13 cellular contexts compared by ENCODE assay signal in genomic region chr5:179974281-179974945, GRCh38.
A peak's percentile ranks its signal among the peaks of the same experiment; 100 is the strongest.
DNase-seq lines count a peak whose midpoint lies in the region; ATAC-seq and TF ChIP-seq lines count a peak whose summit lies in the region.
"Had no signal": no experiment of that assay in that cellular context is flagged by ENCODE, and none has a peak within 500 bp of the region (broad histone marks: within the 10 kb centered on the region; RNA-seq: fewer than 3 reads in every experiment).

No MANE protein-coding gene starts in this region.

- H3K27ac Mint-ChIP-seq in T-cell (no peak overlapping the region), natural killer cell (no peak overlapping the region)
- H3K27ac Mint-ChIP-seq in activated naive CD8-positive, alpha-beta T cell treated with anti-CD3 and anti-CD28 coated beads, Interleukin-2, amount 50 U/mL, for 24 hours: no peak overlapping the region
- H3K27ac Mint-ChIP-seq: activated naive CD8-positive, alpha-beta T cell treated with anti-CD3 and anti-CD28 coated beads, Interleukin-2, amount 10 ng/mL, durations not matched to agents 7 days and 5 days had no signal

- peaks cover 12 to 95% (median 60%) of the 10 kb centered on the region in 11 experiments; a peak in 18 of 22 replicates for H4K20me1 ChIP-seq in BLaER1 treated with 17β-estradiol and CSF1 and Interleukin-3, amounts not matched to agents 10 nM and 100 nM

- DNase-seq in NCI-H1105 (lab: John Stamatoyannopoulos, UW): peak; percentile 61
- DNase-seq in NCI-H82 treated with DMSO at 0.1 percent for 48 hours (lab: John Stamatoyannopoulos, UW; ENCODE audit: unreplicated experiment): peak; percentile 80
- DNase-seq in T-cell: no peak
- no peak for DNase-seq in natural killer cell
- DNase-seq in activated naive CD8-positive, alpha-beta T cell treated with anti-CD3 and anti-CD28 coated beads, Interleukin-2, amount 50 U/mL, for 24 hours: no peak
- DNase-seq: activated CD4-positive, CD25-positive, alpha-beta regulatory T cell; activated CD8-positive, alpha-beta memory T cell treated with anti-CD3 and anti-CD28 coated beads, Interleukin-2, amount 50 U/mL, for 48 hours had no signal

- H3K4me3 Mint-ChIP-seq in T-cell (no peak overlapping the region), natural killer cell (no peak overlapping the region)
- no peak overlapping the region for H3K4me3 Mint-ChIP-seq in activated naive CD8-positive, alpha-beta T cell treated with anti-CD3 and anti-CD28 coated beads, Interleukin-2, amount 50 U/mL, for 24 hours
- H3K4me3 Mint-ChIP-seq: activated naive CD8-positive, alpha-beta T cell treated with anti-CD3 and anti-CD28 coated beads, Interleukin-2, amount 10 ng/mL, durations not matched to agents 7 days and 5 days; central memory CD8-positive, alpha-beta T cell had no signal

- peaks cover 82 to 98% (median 88%) of the 10 kb centered on the region in 11 experiments for H3K36me3 ChIP-seq in BLaER1 treated with 17β-estradiol and CSF1 and Interleukin-3, amounts not matched to agents 10 nM and 100 nM

- H3K36me3 Mint-ChIP-seq in T-cell (peaks cover 25% of the 10 kb centered on the region), natural killer cell (peaks cover 6% of the 10 kb centered on the region)
- H3K36me3 Mint-ChIP-seq in activated naive CD8-positive, alpha-beta T cell treated with anti-CD3 and anti-CD28 coated beads, Interleukin-2, amount 50 U/mL, for 24 hours (ENCODE audit: low read depth): peaks cover 3% of the 10 kb centered on the region
- H3K36me3 Mint-ChIP-seq: activated naive CD8-positive, alpha-beta T cell treated with anti-CD3 and anti-CD28 coated beads, Interleukin-2, amount 10 ng/mL, durations not matched to agents 7 days and 5 days had no signal

- H3K9me3 Mint-ChIP-seq in T-cell (no peaks in the 10 kb centered on the region), natural killer cell (no peaks in the 10 kb centered on the region)
- no peaks in the 10 kb centered on the region for H3K9me3 Mint-ChIP-seq in activated naive CD8-positive, alpha-beta T cell treated with anti-CD3 and anti-CD28 coated beads, Interleukin-2, amount 50 U/mL, for 24 hours
- H3K9me3 Mint-ChIP-seq: activated naive CD8-positive, alpha-beta T cell treated with anti-CD3 and anti-CD28 coated beads, Interleukin-2, amount 10 ng/mL, durations not matched to agents 7 days and 5 days; central memory CD8-positive, alpha-beta T cell had no signal

- POLR2A ChIA-PET in T-cell (lab: Charles Lee): no interaction called here

- H3K4me2 ChIP-seq in BLaER1 treated with 17β-estradiol and CSF1 and Interleukin-3, amounts not matched to agents 10 nM and 100 nM: peak overlapping the region in 8 of 11 experiments; percentile 4 to 86 (median 60); a peak in 14 of 22 replicates

- peaks cover 17 to 75% (median 53%) of the 10 kb centered on the region in 10 experiments for H3K4me1 ChIP-seq in BLaER1 treated with 17β-estradiol and CSF1 and Interleukin-3, amounts not matched to agents 10 nM and 100 nM

- no peaks in the 10 kb centered on the region for H3K27me3 ChIP-seq in BLaER1 treated with 17β-estradiol and CSF1 and Interleukin-3, amounts not matched to agents 10 nM and 100 nM

- H3K4me1 Mint-ChIP-seq in T-cell (peaks cover 11 to 13% (median 12%) of the 10 kb centered on the region in 3 donors), natural killer cell (peaks cover 14 to 29% of the 10 kb centered on the region in 2 donors)
- H3K4me1 Mint-ChIP-seq in activated naive CD8-positive, alpha-beta T cell treated with anti-CD3 and anti-CD28 coated beads, Interleukin-2, amount 50 U/mL, for 24 hours: peaks cover 13% of the 10 kb centered on the region

- H3K9me3 ChIP-seq in BLaER1 treated with 17β-estradiol and CSF1 and Interleukin-3, amounts not matched to agents 10 nM and 100 nM (replicated peaks in 1 of 11): peaks cover 0 to 8% (median 0%) of the 10 kb centered on the region in 11 experiments; a peak in 1 of 22 replicates

- intact Hi-C loops in natural killer cell (cut with micrococcal nuclease): no loop called here

- peak overlapping the region in 4 of 11 experiments; percentile 8 to 75 (median 26); a peak in 3 of 22 replicates for H3K9ac ChIP-seq in BLaER1 treated with 17β-estradiol and CSF1 and Interleukin-3, amounts not matched to agents 10 nM and 100 nM

- H3K4me3 ChIP-seq in BLaER1 treated with 17β-estradiol and CSF1 and Interleukin-3, amounts not matched to agents 10 nM and 100 nM: no peak overlapping the region

- H3K27ac ChIP-seq in BLaER1 treated with 17β-estradiol and CSF1 and Interleukin-3, amounts not matched to agents 10 nM and 100 nM: peak overlapping the region in 6 of 11 experiments; percentile 5 to 96 (median 52); a peak in 5 of 22 replicates
- H3K27ac ChIP-seq: epithelial cell of prostate had no signal

- ATAC-seq in esophagus mucosa (peak; percentile 6), T-cell (replicated peaks in 1 of 4) (no peak), natural killer cell (no peak), GM21723 (IDR thresholded peaks at IDR 0.05; ENCODE audit: unreplicated experiment) (no peak)
- no peak for ATAC-seq in activated naive CD8-positive, alpha-beta T cell treated with anti-CD3 and anti-CD28 coated beads, Interleukin-2, amount 50 U/mL, for 24 hours

- TF ChIP-seq CTCF in natural killer cell (IDR thresholded peaks at IDR 0.05): no peak

- CTCF ChIA-PET in T-cell (lab: Charles Lee): interaction anchor here in 1 of 2 donors (0.6 kb wide), 1 partner anchor 579 kb away, joined by 3 read pairs; no protein-coding TSS in a partner anchor

- H3K27me3 Mint-ChIP-seq in T-cell (no peaks in the 10 kb centered on the region), natural killer cell (ENCODE audit: low read depth in 2 of 2) (no peaks in the 10 kb centered on the region)
- H3K27me3 Mint-ChIP-seq in activated naive CD8-positive, alpha-beta T cell treated with anti-CD3 and anti-CD28 coated beads, Interleukin-2, amount 50 U/mL, for 24 hours: no peaks in the 10 kb centered on the region
- H3K27me3 Mint-ChIP-seq: activated naive CD8-positive, alpha-beta T cell treated with anti-CD3 and anti-CD28 coated beads, Interleukin-2, amount 10 ng/mL, durations not matched to agents 7 days and 5 days; central memory CD8-positive, alpha-beta T cell had no signal

Comparison
In these comparisons a context has a peak if more than half of its experiments do, and no peak if none do; other contexts are left out.
1. DNase-seq: peak in NCI-H1105 (single experiment) and NCI-H82 treated with DMSO at 0.1 percent for 48 hours (single experiment); none in T-cell (0 of 34), natural killer cell (single experiment) and activated naive CD8-positive, alpha-beta T cell treated with anti-CD3 and anti-CD28 coated beads, Interleukin-2, amount 50 U/mL, for 24 hours (single experiment).